Comparison of ENCODE assay signal across 16 cellular contexts in the genomic region with DNA sequence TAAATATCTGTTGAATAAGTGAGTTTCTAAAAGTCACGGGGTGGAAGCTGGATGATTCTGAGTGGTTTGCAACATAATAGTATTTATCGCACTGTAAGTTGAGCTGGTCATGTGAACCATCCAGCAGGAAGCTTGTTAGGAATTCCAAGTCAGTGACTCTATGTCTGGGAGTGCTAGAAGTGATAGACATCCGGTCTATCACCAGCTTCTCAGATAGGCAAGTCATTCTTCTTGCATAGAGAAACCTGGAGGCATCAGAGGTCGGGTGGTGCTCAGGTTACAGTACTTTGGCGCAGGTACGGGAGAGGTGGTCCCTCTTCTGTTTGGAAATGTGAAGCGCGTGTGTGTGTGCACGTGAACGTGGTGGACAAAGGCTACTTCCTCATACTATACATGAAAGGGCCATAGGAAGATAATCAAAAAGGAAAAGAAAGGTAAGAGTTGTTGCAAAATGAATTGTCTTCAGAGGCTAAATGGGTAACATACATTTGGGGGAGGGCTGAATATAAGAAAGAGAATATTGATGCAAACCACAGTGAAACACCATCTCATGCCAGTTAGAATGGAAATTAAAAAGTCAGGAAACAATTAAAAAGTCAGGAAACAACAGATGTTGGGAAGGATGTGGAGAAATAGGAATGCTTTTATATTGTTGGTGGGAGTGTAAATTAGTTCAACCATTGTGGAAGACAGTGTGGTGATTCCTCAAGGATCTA.
DNase-seq lines count a peak whose midpoint lies in the region; ATAC-seq and TF ChIP-seq lines count a peak whose summit lies in the region.
"Had no signal": no experiment of that assay in that cellular context is flagged by ENCODE, and none has a peak within 500 bp of the region (broad histone marks: within the 10 kb centered on the region; RNA-seq: fewer than 3 reads in every experiment).

No MANE protein-coding gene starts in this region.

- no peaks in the 10 kb centered on the region for H3K36me3 Mint-ChIP-seq in nephron (ENCODE audit: low read depth)
- H3K36me3 Mint-ChIP-seq in stimulated activated memory B cell treated with anti-CD40 and anti-IgM and Interleukin-4, amounts not matched to agents 10 μg/mL and 1 μg/mL and 100 μg/mL, for 72 hours: no peaks in the 10 kb centered on the region
- H3K36me3 Mint-ChIP-seq: activated naive CD4-positive, alpha-beta T cell treated with anti-CD3 and anti-CD28 coated beads, Interleukin-2, amount 50 U/mL, for 24 hours; T-cell had no signal

- peaks cover 5% of the 10 kb centered on the region for H3K9me3 Mint-ChIP-seq in nephron
- H3K9me3 Mint-ChIP-seq in stimulated activated memory B cell treated with anti-CD40 and anti-IgM and Interleukin-4, amounts not matched to agents 10 μg/mL and 1 μg/mL and 100 μg/mL, for 72 hours: peaks cover 5% of the 10 kb centered on the region
- H3K9me3 Mint-ChIP-seq: activated CD8-positive, alpha-beta T cell treated with anti-CD3 and anti-CD28 coated beads for 36 hours; activated naive CD4-positive, alpha-beta T cell treated with anti-CD3 and anti-CD28 coated beads, Interleukin-2, amount 50 U/mL, for 24 hours; CD4-positive, alpha-beta T cell; T-cell had no signal

- ATAC-seq in stimulated activated memory B cell treated with anti-CD40 and anti-IgM and Interleukin-4, amounts not matched to agents 10 μg/mL and 1 μg/mL and 100 μg/mL, for 72 hours: no peak
- ATAC-seq: activated CD8-positive, alpha-beta T cell treated with anti-CD3 and anti-CD28 coated beads for 36 hours; T-cell had no signal

- TF ChIP-seq CTCF in epithelial cell of proximal tubule (conservative IDR thresholded peaks at IDR 0.05; ENCODE audit: low read depth, low read length) (no peak), nephron (IDR thresholded peaks at IDR 0.05; ENCODE audit: unreplicated experiment in 3 of 3) (no peak)

- no peak overlapping the region for H3K4me3 Mint-ChIP-seq in nephron
- no peak overlapping the region for H3K4me3 Mint-ChIP-seq in stimulated activated memory B cell treated with anti-CD40 and anti-IgM and Interleukin-4, amounts not matched to agents 10 μg/mL and 1 μg/mL and 100 μg/mL, for 72 hours
- H3K4me3 Mint-ChIP-seq: activated CD8-positive, alpha-beta T cell treated with anti-CD3 and anti-CD28 coated beads for 36 hours; activated naive CD4-positive, alpha-beta T cell treated with anti-CD3 and anti-CD28 coated beads, Interleukin-2, amount 50 U/mL, for 24 hours; T-cell had no signal

- peak overlapping the region in 2 of 3 experiments; percentile 16 to 88 for H3K27ac Mint-ChIP-seq in nephron
- H3K27ac Mint-ChIP-seq in stimulated activated memory B cell treated with anti-CD40 and anti-IgM and Interleukin-4, amounts not matched to agents 10 μg/mL and 1 μg/mL and 100 μg/mL, for 72 hours: no peak overlapping the region
- H3K27ac Mint-ChIP-seq: activated CD8-positive, alpha-beta T cell treated with anti-CD3 and anti-CD28 coated beads for 36 hours; activated naive CD4-positive, alpha-beta T cell treated with anti-CD3 and anti-CD28 coated beads, Interleukin-2, amount 50 U/mL, for 24 hours; CD4-positive, alpha-beta T cell; T-cell had no signal

- peak; percentile 76 for DNase-seq in EL
- DNase-seq in RKO (ENCODE audit: low spot score): peak; percentile 47
- peak; percentile 78 for DNase-seq in epithelial cell of proximal tubule (ENCODE audit: low read depth)
- DNase-seq in NCI-H1694 treated with DMSO at 0.1 percent for 48 hours (lab: John Stamatoyannopoulos, UW): no peak
- no peak for DNase-seq in hypothalamus (lab: John Stamatoyannopoulos, UW)
- no peak for DNase-seq in stimulated activated CD4-positive, alpha-beta T cell treated with anti-CD3 and anti-CD28 coated beads, Interleukin-12 subunit alpha, Interleukin-12 subunit beta, amount 100 ng/mL, for 4 hours
- DNase-seq: activated CD8-positive, alpha-beta T cell treated with anti-CD3 and anti-CD28 coated beads for 36 hours; CD4-positive, alpha-beta T cell; effector CD4-positive, alpha-beta T cell; NCI-H82; stimulated activated CD4-positive, alpha-beta T cell treated with anti-CD3 and anti-CD28 coated beads, Interleukin-2, amount 100 ng/mL, for 48 hours; substantia nigra; T-cell had no signal

- peaks cover 26% of the 10 kb centered on the region for H3K4me1 Mint-ChIP-seq in nephron
- H3K4me1 Mint-ChIP-seq in stimulated activated memory B cell treated with anti-CD40 and anti-IgM and Interleukin-4, amounts not matched to agents 10 μg/mL and 1 μg/mL and 100 μg/mL, for 72 hours: no peaks in the 10 kb centered on the region

- H3K4me3 ChIP-seq in epithelial cell of proximal tubule (ENCODE audit: low read depth, low read length): no peak overlapping the region

- H3K27me3 Mint-ChIP-seq in nephron (ENCODE audit: low read depth): no peaks in the 10 kb centered on the region
- peaks cover 20% of the 10 kb centered on the region for H3K27me3 Mint-ChIP-seq in stimulated activated memory B cell treated with anti-CD40 and anti-IgM and Interleukin-4, amounts not matched to agents 10 μg/mL and 1 μg/mL and 100 μg/mL, for 72 hours
- H3K27me3 Mint-ChIP-seq: activated naive CD4-positive, alpha-beta T cell treated with anti-CD3 and anti-CD28 coated beads, Interleukin-2, amount 50 U/mL, for 24 hours had no signal

Comparison
In these comparisons a context has a peak if more than half of its experiments do, and no peak if none do; other contexts are left out.
1. DNase-seq: peak in EL (single experiment), RKO (single experiment) and epithelial cell of proximal tubule (single experiment); none in NCI-H1694 treated with DMSO at 0.1 percent for 48 hours (single experiment), hypothalamus (0 of 51) and stimulated activated CD4-positive, alpha-beta T cell treated with anti-CD3 and anti-CD28 coated beads, Interleukin-12 subunit alpha, Interleukin-12 subunit beta, amount 100 ng/mL, for 4 hours (single experiment).